ENCODE assay signal across 8 cellular contexts in genomic region chr13:40788540-40789274, GRCh38. TPM values are rescaled to one million over a fixed set of nuclear protein-coding genes. Genes with fewer than 3 reads are reported as not detected.
A peak's percentile ranks its signal among the peaks of the same experiment; 100 is the strongest.
DNase-seq lines count a peak whose midpoint lies in the region; ATAC-seq, FAIRE-seq and TF ChIP-seq lines count a peak whose summit lies in the region.
"Not testable (repeated sequence)": the region's sequence is repeated elsewhere in the genome, so short reads cannot be mapped to it uniquely, and the experiment has no call there.

No MANE protein-coding gene starts in this region.

- CTCF ChIA-PET in SK-N-SH (lab: Yijun Ruan, JAX): interaction anchor here (0.7 to 2.5 kb wide), 13 partner anchors 9 to 407 kb away, joined by 3 to 14 read pairs (median 4); partner anchors contain the start of gene WBP4
- CTCF ChIA-PET in endothelial cell of umbilical vein (lab: Charles Lee): interaction anchor here (1.5 to 3.8 kb wide), 5 partner anchors 11 to 1105 kb away, joined by 4 to 23 read pairs (median 15); no protein-coding TSS in a partner anchor

- intact Hi-C loops in endothelial cell of umbilical vein (cut with micrococcal nuclease): loop anchor here (1.0 kb wide), 2 partner anchors 17 to 133 kb away; partner anchors contain the start of gene MRPS31

- H3K4me1 ChIP-seq in BLaER1 (peaks cover 49% of the 10 kb centered on the region), SK-N-SH (ENCODE audit: control insufficient read depth in 1 of 2, insufficient read depth in 2 of 2, low read depth in 1 of 2, low read length in 1 of 2) (peaks cover 0 to 11% of the 10 kb centered on the region in 2 experiments; a peak in 1 of 4 replicates), endothelial cell of umbilical vein (ENCODE audit: control insufficient read depth, extremely low read depth, insufficient read depth, low read length) (peaks cover 11% of the 10 kb centered on the region)
- not testable (repeated sequence) for H3K4me1 ChIP-seq in HUES6 (ENCODE audit: control insufficient read depth, insufficient read depth, low read length); keratinocyte (ENCODE audit: control insufficient read depth, extremely low read depth, insufficient read depth, low read length); stomach smooth muscle (ENCODE audit: control insufficient read depth, insufficient read depth, low read length)

- H3K9me3 ChIP-seq in BLaER1; HUES6 (ENCODE audit: control insufficient read depth, insufficient read depth, low read depth, low read length); SK-N-SH; endothelial cell of umbilical vein (replicated peaks; ENCODE audit: control insufficient read depth, insufficient read depth, low read length); keratinocyte (ENCODE audit: control insufficient read depth, low read depth, low read length); stomach smooth muscle (ENCODE audit: control insufficient read depth in 2 of 2, low read length in 2 of 2): not testable (repeated sequence)

- peaks cover 29% of the 10 kb centered on the region for H3K4me1 Mint-ChIP-seq in activated naive CD8-positive, alpha-beta T cell treated with anti-CD3 and anti-CD28 coated beads, Interleukin-2, amount 10 ng/mL, durations not matched to agents 7 days and 5 days
- H3K4me1 Mint-ChIP-seq in neural crest cell: peaks cover 27% of the 10 kb centered on the region

- H4K20me1 ChIP-seq in BLaER1; SK-N-SH (ENCODE audit: insufficient read depth); endothelial cell of umbilical vein (replicated peaks; ENCODE audit: control insufficient read depth, extremely low read depth, insufficient read depth, low read length); keratinocyte (ENCODE audit: control insufficient read depth, extremely low read depth, insufficient read depth, low read length): not testable (repeated sequence)

- H3K36me3 Mint-ChIP-seq in activated naive CD8-positive, alpha-beta T cell treated with anti-CD3 and anti-CD28 coated beads, Interleukin-2, amount 10 ng/mL, durations not matched to agents 7 days and 5 days; neural crest cell (ENCODE audit: low read depth): not testable (repeated sequence)

- WGBS in SK-N-SH (ENCODE audit: low lambda C conversion rate): 61% methylated on average over 16 of the region's 18 CpGs

- not testable (repeated sequence) for H3K9me1 ChIP-seq in endothelial cell of umbilical vein (replicated peaks; ENCODE audit: control insufficient read depth, extremely low read depth, insufficient read depth, low read length); keratinocyte (ENCODE audit: control insufficient read depth, extremely low read depth, insufficient read depth, low read length)

- not testable (repeated sequence) for TF ChIP-seq POLR2A in endothelial cell of umbilical vein (IDR thresholded peaks at IDR 0.05; ENCODE audit: low read depth, low read length)

- not testable (repeated sequence) for H3K27me3 ChIP-seq in BLaER1; HUES6 (ENCODE audit: control insufficient read depth, insufficient read depth, low read length); SK-N-SH (ENCODE audit: insufficient read depth); endothelial cell of umbilical vein (ENCODE audit: control insufficient read depth in 2 of 2, insufficient read depth in 2 of 2, low read length in 2 of 2); keratinocyte (ENCODE audit: control insufficient read depth, extremely low read depth, insufficient read depth, low read length); stomach smooth muscle (ENCODE audit: control insufficient read depth in 1 of 2, insufficient read depth in 2 of 2, low read length in 2 of 2)

- H3K4me3 Mint-ChIP-seq in activated naive CD8-positive, alpha-beta T cell treated with anti-CD3 and anti-CD28 coated beads, Interleukin-2, amount 10 ng/mL, durations not matched to agents 7 days and 5 days: peak overlapping the region; percentile 83
- H3K4me3 Mint-ChIP-seq in neural crest cell: peak overlapping the region; percentile 83

- H3K9me2 ChIP-seq in SK-N-SH: not testable (repeated sequence)

- not testable (repeated sequence) for H3K36me3 ChIP-seq in BLaER1; HUES6 (ENCODE audit: control insufficient read depth, insufficient read depth, low read length); SK-N-SH (replicated peaks in 1 of 2; ENCODE audit: control insufficient read depth in 1 of 2, insufficient read depth in 2 of 2, low read length in 1 of 2); endothelial cell of umbilical vein (ENCODE audit: control insufficient read depth in 2 of 2, extremely low read depth in 1 of 2, insufficient read depth in 2 of 2, low read length in 2 of 2); keratinocyte (ENCODE audit: control insufficient read depth in 2 of 2, extremely low read depth in 1 of 2, insufficient read depth in 2 of 2, low read length in 2 of 2); stomach smooth muscle (ENCODE audit: control insufficient read depth in 2 of 2, insufficient read depth in 2 of 2, low read length in 2 of 2)

- DNase-seq in SK-N-SH; activated naive CD8-positive, alpha-beta T cell treated with anti-CD3 and anti-CD28 coated beads, Interleukin-2, amount 10 ng/mL, durations not matched to agents 7 days and 5 days; endothelial cell of umbilical vein (ENCODE audit: low read depth, low spot score); keratinocyte (ENCODE audit: low read depth, low spot score); neural crest cell (ENCODE audit: low read depth, low spot score): not testable (repeated sequence)

- TSS peak; percentile 89 for BruUV-seq in endothelial cell of umbilical vein (replicated peaks; lab: Mats Ljungman, UMichigan)

- dilution Hi-C loops in endothelial cell of umbilical vein (cut with MboI; ENCODE audit: extremely low pct_ligation_motif_present, low sequenced_read_pairs); keratinocyte (cut with MboI; ENCODE audit: extremely low pct_ligation_motif_present, low sequenced_read_pairs): not testable (repeated sequence)

- TF ChIP-seq EP300 in SK-N-SH (IDR thresholded peaks at IDR 0.05; ENCODE audit: borderline replicate concordance in 1 of 2, low read depth in 1 of 2, low read length in 1 of 2): not testable (repeated sequence)

- H2AFZ ChIP-seq in SK-N-SH (ENCODE audit: low read depth) (peak overlapping the region; percentile 92), endothelial cell of umbilical vein (ENCODE audit: low read depth, low read length) (peak overlapping the region; percentile 94), keratinocyte (ENCODE audit: control insufficient read depth, low read length) (peak overlapping the region; percentile 91)

- H3K27me3 Mint-ChIP-seq in activated naive CD8-positive, alpha-beta T cell treated with anti-CD3 and anti-CD28 coated beads, Interleukin-2, amount 10 ng/mL, durations not matched to agents 7 days and 5 days; neural crest cell (ENCODE audit: low read depth): not testable (repeated sequence)

- peak overlapping the region; percentile 56 for H3K27ac Mint-ChIP-seq in activated naive CD8-positive, alpha-beta T cell treated with anti-CD3 and anti-CD28 coated beads, Interleukin-2, amount 10 ng/mL, durations not matched to agents 7 days and 5 days
- not testable (repeated sequence) for H3K27ac Mint-ChIP-seq in neural crest cell (ENCODE audit: unreplicated experiment)

- TF ChIP-seq RAD21 in SK-N-SH (IDR thresholded peaks at IDR 0.05; ENCODE audit: low read length): not testable (repeated sequence)

- H3K79me2 ChIP-seq in SK-N-SH (ENCODE audit: insufficient read depth): peaks cover 31% of the 10 kb centered on the region
- not testable (repeated sequence) for H3K79me2 ChIP-seq in endothelial cell of umbilical vein (ENCODE audit: control insufficient read depth, insufficient read depth, low read length)
- H3K79me2 ChIP-seq in keratinocyte (ENCODE audit: control insufficient read depth, insufficient read depth, low read length): peaks cover 11% of the 10 kb centered on the region

- H3K9me3 Mint-ChIP-seq in activated naive CD8-positive, alpha-beta T cell treated with anti-CD3 and anti-CD28 coated beads, Interleukin-2, amount 10 ng/mL, durations not matched to agents 7 days and 5 days; neural crest cell: not testable (repeated sequence)

- POLR2A ChIA-PET in SK-N-SH (lab: Yijun Ruan, JAX): interaction anchor here (0.7 to 1.9 kb wide), 7 partner anchors 9 to 1465 kb away, joined by 3 to 13 read pairs (median 3); no protein-coding TSS in a partner anchor
- POLR2A ChIA-PET in activated naive CD8-positive, alpha-beta T cell treated with anti-CD3 and anti-CD28 coated beads, Interleukin-2, amount 10 ng/mL, durations not matched to agents 7 days and 5 days (lab: Charles Lee): interaction anchor here (0.6 to 3.2 kb wide), 7 partner anchors 10 to 173 kb away, joined by 3 to 11 read pairs (median 3); partner anchors contain the start of gene MRPS31
- POLR2A ChIA-PET in endothelial cell of umbilical vein (lab: Charles Lee): not testable (repeated sequence)

- H3K4me3 ChIP-seq in BLaER1 (peak overlapping the region; percentile 81), HUES6 (ENCODE audit: low read depth, low read length) (peak overlapping the region; percentile 95), SK-N-SH (ENCODE audit: low read depth in 2 of 2, low read length in 1 of 2) (peak overlapping the region; percentile 70 to 83), endothelial cell of umbilical vein (replicated peaks in 1 of 3; ENCODE audit: insufficient read depth in 1 of 3, low read depth in 1 of 3, low read length in 3 of 3) (peak overlapping the region; percentile 57 to 66 (median 58)), keratinocyte (ENCODE audit: control insufficient read depth in 2 of 3, extremely low read depth in 1 of 3, insufficient read depth in 2 of 3, low read depth in 1 of 3, low read length in 3 of 3) (peak overlapping the region; percentile 70 to 84 (median 77)), stomach smooth muscle (ENCODE audit: low read length in 2 of 2) (peak overlapping the region; percentile 71 to 80)

- H3F3A ChIP-seq in SK-N-SH (replicated peaks; ENCODE audit: insufficient read depth): not testable (repeated sequence)

- ATAC-seq in activated naive CD8-positive, alpha-beta T cell treated with anti-CD3 and anti-CD28 coated beads, Interleukin-2, amount 10 ng/mL, durations not matched to agents 7 days and 5 days (ENCODE audit: low read depth): not testable (repeated sequence)

- not testable (repeated sequence) for FAIRE-seq in endothelial cell of umbilical vein (lab: Jason Lieb, UNC); keratinocyte (lab: Jason Lieb, UNC)

- H3K4me2 ChIP-seq in BLaER1 (peak overlapping the region; percentile 96), SK-N-SH (peak overlapping the region; percentile 84), endothelial cell of umbilical vein (ENCODE audit: insufficient read depth, low read length) (peak overlapping the region; percentile 50), keratinocyte (ENCODE audit: control insufficient read depth, extremely low read depth, insufficient read depth, low read depth, low read length) (peak overlapping the region; percentile 96)

- not testable (repeated sequence) for TF ChIP-seq CTCF in SK-N-SH (IDR thresholded peaks at IDR 0.05); endothelial cell of umbilical vein (IDR thresholded peaks at IDR 0.05; ENCODE audit: extremely low read depth in 1 of 2, insufficient read depth in 1 of 2, low read depth in 1 of 2, low read length in 2 of 2); keratinocyte (optimal IDR thresholded peaks at IDR 0.05 in 1 of 3, IDR thresholded peaks at IDR 0.05 in 1 of 3, conservative IDR thresholded peaks at IDR 0.05 in 1 of 3; ENCODE audit: extremely low read depth in 1 of 3, insufficient read depth in 2 of 3, low read length in 3 of 3); neural crest cell (conservative IDR thresholded peaks at IDR 0.05)

- peak overlapping the region; percentile 88 for H3K27ac ChIP-seq in BLaER1
- peak overlapping the region; percentile 63; the same call in 1 of the 2 replicates for H3K27ac ChIP-seq in HUES6 (ENCODE audit: low read depth, low read length)
- peak overlapping the region; percentile 81 to 83 for H3K27ac ChIP-seq in SK-N-SH (ENCODE audit: low read depth in 2 of 2, low read length in 1 of 2)
- peak overlapping the region; percentile 37 for H3K27ac ChIP-seq in endothelial cell of umbilical vein (ENCODE audit: insufficient read depth, low read depth, low read length)
- H3K27ac ChIP-seq in keratinocyte (ENCODE audit: control insufficient read depth, insufficient read depth, low read length): peak overlapping the region; percentile 52
- H3K27ac ChIP-seq in stomach smooth muscle (ENCODE audit: low read length): peak overlapping the region; percentile 24

- peak overlapping the region; percentile 84 for H3K9ac ChIP-seq in BLaER1
- peak overlapping the region; percentile 85 for H3K9ac ChIP-seq in HUES6 (ENCODE audit: low read length)
- H3K9ac ChIP-seq in SK-N-SH: peak overlapping the region; percentile 89
- peak overlapping the region; percentile 82 for H3K9ac ChIP-seq in endothelial cell of umbilical vein (replicated peaks; ENCODE audit: extremely low read depth, insufficient read depth, low read length)
- peak overlapping the region; percentile 86 for H3K9ac ChIP-seq in keratinocyte (ENCODE audit: control insufficient read depth, extremely low read depth, insufficient read depth, low read length)
- peak overlapping the region; percentile 68 to 72 for H3K9ac ChIP-seq in stomach smooth muscle (ENCODE audit: low read length in 2 of 2)

RNA-seq across cellular contexts. Expression of gene SLC25A15, which starts 0.7 kb away (rescaled TPM):
- polyA plus RNA-seq in SK-N-SH (2012; rRNA removed): 15.2 TPM in 2 replicates
- 13.7 and 16.3 TPM in 2 replicates for polyA plus RNA-seq in SK-N-SH (2012; cell fraction: cytosol; rRNA removed)
- 8.1 and 8.7 TPM in 2 replicates for polyA plus RNA-seq in SK-N-SH (2012; cell fraction: nucleus; rRNA removed)
- 10 to 100 TPM; 12.3 to 12.5 TPM for total RNA-seq in activated naive CD8-positive, alpha-beta T cell treated with anti-CD3 and anti-CD28 coated beads, Interleukin-2, amount 10 ng/mL, durations not matched to agents 7 days and 5 days
- 10.8 and 11.5 TPM in 2 replicates for total RNA-seq in endothelial cell of umbilical vein
- 6.8 and 7.1 TPM in 2 replicates for polyA plus RNA-seq in endothelial cell of umbilical vein
- 7.2 and 8.2 TPM in 2 replicates for polyA plus RNA-seq in endothelial cell of umbilical vein (2011; cell fraction: cytosol; rRNA removed)
- polyA plus RNA-seq in endothelial cell of umbilical vein (2011; cell fraction: nucleus; rRNA removed): 4.1 and 5.1 TPM in 2 replicates
- 13.9 and 16.3 TPM in 2 replicates for polyA plus RNA-seq in endothelial cell of umbilical vein (2012)
- polyA minus RNA-seq in endothelial cell of umbilical vein: 20.3 and 21.7 TPM in 2 replicates
- polyA minus RNA-seq in endothelial cell of umbilical vein (2011; cell fraction: cytosol; rRNA and poly(A)+ RNA removed): 9.9 TPM
- polyA minus RNA-seq in endothelial cell of umbilical vein (2011; cell fraction: nucleus; rRNA and poly(A)+ RNA removed): 2.6 and 4.0 TPM in 2 replicates
- 8.7 to 13.1 TPM (median 11.1 TPM) in 3 replicates for polyA plus RNA-seq in keratinocyte
- polyA plus RNA-seq in keratinocyte (2011; ENCODE audit: low read depth): 4.6 TPM
- 9.0 and 11.3 TPM in 2 replicates for polyA plus RNA-seq in keratinocyte (2011; cell fraction: cytosol; rRNA removed)
- 4.8 and 6.2 TPM in 2 replicates for polyA plus RNA-seq in keratinocyte (2011; cell fraction: nucleus; rRNA removed)
- polyA plus RNA-seq in keratinocyte (2012; ENCODE audit: low replicate concordance): 5.1 and 10.9 TPM in 2 replicates
- 12.2 to 37.2 TPM (median 19.6 TPM) in 3 replicates for polyA minus RNA-seq in keratinocyte
- polyA minus RNA-seq in keratinocyte (2011; cell fraction: cytosol; rRNA and poly(A)+ RNA removed): 17.3 TPM
- polyA minus RNA-seq in keratinocyte (2011; cell fraction: nucleus; rRNA and poly(A)+ RNA removed): 6.2 and 7.1 TPM in 2 replicates
- total RNA-seq in neural crest cell: 23.5 and 25.6 TPM in 2 replicates

RNA-seq across cellular contexts. Expression of gene MRPS31, which starts 17.7 kb away (rescaled TPM):
- polyA plus RNA-seq in SK-N-SH (2012; rRNA removed) (13.3 and 16.1 TPM in 2 replicates), endothelial cell of umbilical vein (5.7 and 7.6 TPM in 2 replicates), keratinocyte (15.3 to 27.2 TPM (median 19.4 TPM) in 3 replicates)
- polyA plus RNA-seq in SK-N-SH (2012; cell fraction: cytosol; rRNA removed): 18.2 and 23.3 TPM in 2 replicates
- 10.5 and 16.4 TPM in 2 replicates for polyA plus RNA-seq in SK-N-SH (2012; cell fraction: nucleus; rRNA removed)
- total RNA-seq in activated naive CD8-positive, alpha-beta T cell treated with anti-CD3 and anti-CD28 coated beads, Interleukin-2, amount 10 ng/mL, durations not matched to agents 7 days and 5 days: 10 to 100 TPM; 35.7 to 36.9 TPM
- total RNA-seq in endothelial cell of umbilical vein (17.8 and 19.9 TPM in 2 replicates), neural crest cell (32.0 and 34.6 TPM in 2 replicates)
- 14.0 and 16.2 TPM in 2 replicates for polyA plus RNA-seq in endothelial cell of umbilical vein (2011; cell fraction: cytosol; rRNA removed)
- polyA plus RNA-seq in endothelial cell of umbilical vein (2011; cell fraction: nucleus; rRNA removed): 19.3 and 23.2 TPM in 2 replicates
- polyA plus RNA-seq in endothelial cell of umbilical vein (2012): 15.8 and 22.2 TPM in 2 replicates
- polyA minus RNA-seq in endothelial cell of umbilical vein (2.5 and 3.5 TPM in 2 replicates), keratinocyte (0.66 to 11.1 TPM (median 4.6 TPM) in 3 replicates)
- polyA minus RNA-seq in endothelial cell of umbilical vein (2011; cell fraction: cytosol; rRNA and poly(A)+ RNA removed): 3.8 TPM
- polyA minus RNA-seq in endothelial cell of umbilical vein (2011; cell fraction: nucleus; rRNA and poly(A)+ RNA removed): 6.1 and 7.8 TPM in 2 replicates
- 19.7 TPM for polyA plus RNA-seq in keratinocyte (2011; ENCODE audit: low read depth)
- 14.3 and 22.0 TPM in 2 replicates for polyA plus RNA-seq in keratinocyte (2011; cell fraction: cytosol; rRNA removed)
- polyA plus RNA-seq in keratinocyte (2011; cell fraction: nucleus; rRNA removed): 19.8 and 29.4 TPM in 2 replicates
- 14.0 and 15.1 TPM in 2 replicates for polyA plus RNA-seq in keratinocyte (2012; ENCODE audit: low replicate concordance)
- polyA minus RNA-seq in keratinocyte (2011; cell fraction: cytosol; rRNA and poly(A)+ RNA removed): 4.8 TPM
- 5.9 and 7.1 TPM in 2 replicates for polyA minus RNA-seq in keratinocyte (2011; cell fraction: nucleus; rRNA and poly(A)+ RNA removed)

Comparison
In these comparisons a context has a peak if more than half of its experiments do, and no peak if none do; other contexts are left out.
1. H3K27ac ChIP-seq: peak in every context shown above with its lines; median percentile 88 in BLaER1; 82 in SK-N-SH; 63 in HUES6; 52 in keratinocyte; 37 in endothelial cell of umbilical vein; 24 in stomach smooth muscle.